24 cellular contexts compared by ENCODE assay signal in genomic region chr3:16361087-16361486, GRCh38.
A peak's percentile ranks its signal among the peaks of the same experiment; 100 is the strongest.
DNase-seq lines count a peak whose midpoint lies in the region; ATAC-seq and TF ChIP-seq lines count a peak whose summit lies in the region.
"Had no signal": no experiment of that assay in that cellular context is flagged by ENCODE, and none has a peak within 500 bp of the region (broad histone marks: within the 10 kb centered on the region; RNA-seq: fewer than 3 reads in every experiment).

No MANE protein-coding gene starts in this region.

- H3K4me1 ChIP-seq in CD8-positive, alpha-beta memory T cell (ENCODE audit: insufficient read depth, low read length), result no peaks in the 10 kb centered on the region
- H3K4me1 ChIP-seq: A549 had no signal

- TF ChIP-seq CTCF in glutamatergic neuron (IDR thresholded peaks at IDR 0.05; ENCODE audit: partially characterized antibody, unreplicated experiment), result no peak

- H3K9me3 ChIP-seq in CD8-positive, alpha-beta memory T cell (ENCODE audit: low read length), result no peaks in the 10 kb centered on the region
- H3K9me3 ChIP-seq: A549 had no signal

- POLR2A ChIA-PET in CD8-positive, alpha-beta memory T cell (lab: Charles Lee), result no interaction called here

- CTCF ChIA-PET in activated naive CD4-positive, alpha-beta T cell treated with anti-CD3 and anti-CD28 coated beads, Interleukin-2, amount 10 ng/mL, durations not matched to agents 7 days and 5 days (lab: Charles Lee), result no interaction called here
- CTCF ChIA-PET in CD8-positive, alpha-beta memory T cell (lab: Charles Lee), result no interaction called here

- peak overlapping the region; percentile 66 for H3K27ac Mint-ChIP-seq in activated naive CD4-positive, alpha-beta T cell treated with anti-CD3 and anti-CD28 coated beads, Interleukin-2, amount 50 U/mL, for 24 hours
- H3K27ac Mint-ChIP-seq in activated naive CD4-positive, alpha-beta T cell treated with anti-CD3 and anti-CD28 coated beads, Interleukin-2, amount 10 ng/mL, durations not matched to agents 7 days and 5 days, result no peak overlapping the region
- peak overlapping the region in 5 of 8 donors; percentile 2 to 88 (median 12) for H3K27ac Mint-ChIP-seq in CD8-positive, alpha-beta memory T cell
- H3K27ac Mint-ChIP-seq in activated T-helper 17 cell treated with anti-CD3 and anti-CD28 coated beads, Interleukin-2, amount 50 U/mL, for 72 hours, result peak overlapping the region; percentile 4
- H3K27ac Mint-ChIP-seq in immature natural killer cell, result peak overlapping the region in 4 of 6 donors; percentile 0 to 35 (median 18)
- H3K27ac Mint-ChIP-seq in glutamatergic neuron (ENCODE audit: unreplicated experiment), result no peak overlapping the region
- H3K27ac Mint-ChIP-seq: HFFc6 had no signal

- H3K27ac ChIP-seq in CD8-positive, alpha-beta memory T cell (ENCODE audit: low read depth, low read length), result no peak overlapping the region
- H3K27ac ChIP-seq: A549; BLaER1 treated with 17β-estradiol and CSF1 and Interleukin-3, amounts not matched to agents 10 nM and 100 nM; KMS-11; RWPE1 had no signal

- DNase-seq in activated naive CD4-positive, alpha-beta T cell treated with anti-CD3 and anti-CD28 coated beads, Interleukin-2, amount 10 ng/mL, durations not matched to agents 7 days and 5 days, result no peak
- DNase-seq in CD8-positive, alpha-beta memory T cell, result no peak
- DNase-seq in immature natural killer cell (no peak), glutamatergic neuron (no peak), HPDE6-E6E7 (ENCODE audit: extremely low spot score) (no peak)
- DNase-seq: COR-L47, DMS153, EL, HFFc6, NCI-H1048, NCI-H1436 treated with DMSO at 0.1 percent for 48 hours, NCI-H2029 treated with DMSO at 0.1 percent for 48 hours, NCI-H2171 treated with DMSO at 0.1 percent for 48 hours, NCI-H446 treated with DMSO at 0.1 percent for 48 hours, NCI-H774, PC-3 had no signal

- H3K9me3 Mint-ChIP-seq in activated naive CD4-positive, alpha-beta T cell treated with anti-CD3 and anti-CD28 coated beads, Interleukin-2, amount 50 U/mL, for 24 hours, result no peaks in the 10 kb centered on the region
- no peaks in the 10 kb centered on the region for H3K9me3 Mint-ChIP-seq in activated naive CD4-positive, alpha-beta T cell treated with anti-CD3 and anti-CD28 coated beads, Interleukin-2, amount 10 ng/mL, durations not matched to agents 7 days and 5 days
- no peaks in the 10 kb centered on the region for H3K9me3 Mint-ChIP-seq in CD8-positive, alpha-beta memory T cell
- H3K9me3 Mint-ChIP-seq in activated T-helper 17 cell treated with anti-CD3 and anti-CD28 coated beads, Interleukin-2, amount 50 U/mL, for 72 hours, result no peaks in the 10 kb centered on the region
- no peaks in the 10 kb centered on the region for H3K9me3 Mint-ChIP-seq in immature natural killer cell
- peaks cover 5% of the 10 kb centered on the region for H3K9me3 Mint-ChIP-seq in glutamatergic neuron (ENCODE audit: unreplicated experiment)
- H3K9me3 Mint-ChIP-seq: HFFc6 had no signal

- H3K4me3 ChIP-seq in CD8-positive, alpha-beta memory T cell (ENCODE audit: low read length), result no peak overlapping the region
- H3K4me3 ChIP-seq: A549; BLaER1 treated with 17β-estradiol and CSF1 and Interleukin-3, amounts not matched to agents 10 nM and 100 nM had no signal

- no peak overlapping the region for H3K4me3 Mint-ChIP-seq in activated naive CD4-positive, alpha-beta T cell treated with anti-CD3 and anti-CD28 coated beads, Interleukin-2, amount 50 U/mL, for 24 hours
- no peak overlapping the region for H3K4me3 Mint-ChIP-seq in activated naive CD4-positive, alpha-beta T cell treated with anti-CD3 and anti-CD28 coated beads, Interleukin-2, amount 10 ng/mL, durations not matched to agents 7 days and 5 days
- H3K4me3 Mint-ChIP-seq in CD8-positive, alpha-beta memory T cell, result no peak overlapping the region
- no peak overlapping the region for H3K4me3 Mint-ChIP-seq in activated T-helper 17 cell treated with anti-CD3 and anti-CD28 coated beads, Interleukin-2, amount 50 U/mL, for 72 hours
- no peak overlapping the region for H3K4me3 Mint-ChIP-seq in immature natural killer cell
- no peak overlapping the region for H3K4me3 Mint-ChIP-seq in glutamatergic neuron (ENCODE audit: unreplicated experiment)
- H3K4me3 Mint-ChIP-seq: HFFc6 had no signal

- H3K36me3 ChIP-seq in CD8-positive, alpha-beta memory T cell (ENCODE audit: insufficient read depth, low read length), result peaks cover 6% of the 10 kb centered on the region

- peaks cover 30% of the 10 kb centered on the region for H3K4me1 Mint-ChIP-seq in activated naive CD4-positive, alpha-beta T cell treated with anti-CD3 and anti-CD28 coated beads, Interleukin-2, amount 50 U/mL, for 24 hours
- H3K4me1 Mint-ChIP-seq in activated naive CD4-positive, alpha-beta T cell treated with anti-CD3 and anti-CD28 coated beads, Interleukin-2, amount 10 ng/mL, durations not matched to agents 7 days and 5 days, result peaks cover 9% of the 10 kb centered on the region
- peaks cover 19 to 46% (median 35%) of the 10 kb centered on the region in 3 donors for H3K4me1 Mint-ChIP-seq in CD8-positive, alpha-beta memory T cell
- H3K4me1 Mint-ChIP-seq in activated T-helper 17 cell treated with anti-CD3 and anti-CD28 coated beads, Interleukin-2, amount 50 U/mL, for 72 hours, result peaks cover 33% of the 10 kb centered on the region
- H3K4me1 Mint-ChIP-seq in immature natural killer cell (peaks cover 33 to 46% of the 10 kb centered on the region in 2 donors), glutamatergic neuron (ENCODE audit: low read depth, unreplicated experiment) (peaks cover 8% of the 10 kb centered on the region)

- ATAC-seq in activated T-helper 17 cell treated with anti-CD3 and anti-CD28 coated beads, Interleukin-2, amount 50 U/mL, for 72 hours (replicated peaks), result peak; percentile 40
- ATAC-seq in GM18873 (IDR thresholded peaks at IDR 0.05; ENCODE audit: low FRiP score, unreplicated experiment), result no peak
- ATAC-seq: A549, HepG2, PC-3 had no signal

- H3K36me3 Mint-ChIP-seq in activated naive CD4-positive, alpha-beta T cell treated with anti-CD3 and anti-CD28 coated beads, Interleukin-2, amount 50 U/mL, for 24 hours, result peaks cover 16% of the 10 kb centered on the region
- peaks cover 47% of the 10 kb centered on the region for H3K36me3 Mint-ChIP-seq in activated naive CD4-positive, alpha-beta T cell treated with anti-CD3 and anti-CD28 coated beads, Interleukin-2, amount 10 ng/mL, durations not matched to agents 7 days and 5 days
- peaks cover 0 to 77% (median 13%) of the 10 kb centered on the region in 3 donors for H3K36me3 Mint-ChIP-seq in CD8-positive, alpha-beta memory T cell
- H3K36me3 Mint-ChIP-seq in activated T-helper 17 cell treated with anti-CD3 and anti-CD28 coated beads, Interleukin-2, amount 50 U/mL, for 72 hours (ENCODE audit: low read depth), result peaks cover 99% of the 10 kb centered on the region
- H3K36me3 Mint-ChIP-seq in immature natural killer cell (peaks cover 22 to 46% (median 25%) of the 10 kb centered on the region in 3 donors), glutamatergic neuron (ENCODE audit: unreplicated experiment) (no peaks in the 10 kb centered on the region)

- no peaks in the 10 kb centered on the region for H3K27me3 Mint-ChIP-seq in activated naive CD4-positive, alpha-beta T cell treated with anti-CD3 and anti-CD28 coated beads, Interleukin-2, amount 50 U/mL, for 24 hours
- no peaks in the 10 kb centered on the region for H3K27me3 Mint-ChIP-seq in activated naive CD4-positive, alpha-beta T cell treated with anti-CD3 and anti-CD28 coated beads, Interleukin-2, amount 10 ng/mL, durations not matched to agents 7 days and 5 days
- no peaks in the 10 kb centered on the region for H3K27me3 Mint-ChIP-seq in CD8-positive, alpha-beta memory T cell
- no peaks in the 10 kb centered on the region for H3K27me3 Mint-ChIP-seq in activated T-helper 17 cell treated with anti-CD3 and anti-CD28 coated beads, Interleukin-2, amount 50 U/mL, for 72 hours
- H3K27me3 Mint-ChIP-seq in immature natural killer cell (ENCODE audit: low read depth in 3 of 3) (peaks cover 0 to 10% (median 0%) of the 10 kb centered on the region in 3 donors), glutamatergic neuron (ENCODE audit: unreplicated experiment) (no peaks in the 10 kb centered on the region)

- H3K27me3 ChIP-seq in CD8-positive, alpha-beta memory T cell (ENCODE audit: insufficient read depth, low read length, poor library complexity, severe bottlenecking), result no peaks in the 10 kb centered on the region
- H3K27me3 ChIP-seq: BLaER1 treated with 17β-estradiol and CSF1 and Interleukin-3, amounts not matched to agents 10 nM and 100 nM had no signal

Comparison
In these comparisons a context has a peak if more than half of its experiments do, and no peak if none do; other contexts are left out.
1. H3K27ac Mint-ChIP-seq: peak in activated naive CD4-positive, alpha-beta T cell treated with anti-CD3 and anti-CD28 coated beads, Interleukin-2, amount 50 U/mL, for 24 hours (single experiment), CD8-positive, alpha-beta memory T cell (5 of 8), activated T-helper 17 cell treated with anti-CD3 and anti-CD28 coated beads, Interleukin-2, amount 50 U/mL, for 72 hours (single experiment) and immature natural killer cell (4 of 6); none in activated naive CD4-positive, alpha-beta T cell treated with anti-CD3 and anti-CD28 coated beads, Interleukin-2, amount 10 ng/mL, durations not matched to agents 7 days and 5 days (single experiment) and glutamatergic neuron (single experiment).